8 cellular contexts compared by ENCODE assay signal in genomic region chr12:122420471-122421262, GRCh38. TPM values are rescaled to one million over a fixed set of nuclear protein-coding genes. Genes with fewer than 3 reads are reported as not detected.
DNase-seq lines count a peak whose midpoint lies in the region; FAIRE-seq and TF ChIP-seq lines count a peak whose summit lies in the region.

No MANE protein-coding gene starts in this region.

- H3K9me2 ChIP-seq in DOHH2 (replicated peaks; ENCODE audit: control insufficient read depth, low read length), result no peaks in the 10 kb centered on the region

- peaks cover 19% of the 10 kb centered on the region for H3F3A ChIP-seq in DOHH2 (ENCODE audit: control insufficient read depth, insufficient read depth)

- DNase-seq in SJCRH30, result no peak
- DNase-seq in epithelial cell of proximal tubule (ENCODE audit: low read depth), result no peak
- DNase-seq in progenitor cell of endocrine pancreas (ENCODE audit: low spot score, unreplicated experiment), result no peak
- no peak for DNase-seq in HTR-8/SVneo (ENCODE audit: insufficient read length, low spot score)
- DNase-seq in GM20000 (ENCODE audit: low spot score), result no peak
- DNase-seq in SKM-1 (lab: John Stamatoyannopoulos, UW; ENCODE audit: unreplicated experiment), result no peak
- no peak for DNase-seq in NCI-H2029 (lab: John Stamatoyannopoulos, UW)

- H4K20me1 ChIP-seq in DOHH2 (ENCODE audit: control insufficient read depth, insufficient read depth, low read depth, low read length), result no peaks in the 10 kb centered on the region

- no peak for FAIRE-seq in HTR-8/SVneo (lab: Jason Lieb, UNC)

- H3K4me3 Mint-ChIP-seq in progenitor cell of endocrine pancreas (ENCODE audit: low read depth), result peak overlapping the region; percentile 92

- no peaks in the 10 kb centered on the region for H3K27me3 Mint-ChIP-seq in progenitor cell of endocrine pancreas

- H3K4me1 ChIP-seq in DOHH2 (ENCODE audit: control insufficient read depth, low read length) (peaks cover 68% of the 10 kb centered on the region), SJCRH30 (peaks cover 9% of the 10 kb centered on the region)

- no peaks in the 10 kb centered on the region for H3K9me3 Mint-ChIP-seq in progenitor cell of endocrine pancreas (ENCODE audit: low read depth)

- H3K27me3 ChIP-seq in DOHH2 (ENCODE audit: control insufficient read depth, low read length) (peaks cover 7% of the 10 kb centered on the region), SJCRH30 (no peaks in the 10 kb centered on the region)

- no peaks in the 10 kb centered on the region for H3K36me3 ChIP-seq in DOHH2 (ENCODE audit: control insufficient read depth, low read length)
- no peaks in the 10 kb centered on the region for H3K36me3 ChIP-seq in SJCRH30

- no peak overlapping the region for H3K27ac ChIP-seq in DOHH2 (ENCODE audit: low read depth, low read length)
- peak overlapping the region; percentile 91 for H3K27ac ChIP-seq in SJCRH30

- H3K27ac Mint-ChIP-seq in progenitor cell of endocrine pancreas, result peak overlapping the region; percentile 100

- H3K9me3 ChIP-seq in DOHH2 (ENCODE audit: control insufficient read depth, insufficient read depth, low read length), result no peaks in the 10 kb centered on the region
- no peaks in the 10 kb centered on the region for H3K9me3 ChIP-seq in SJCRH30 (replicated peaks)

- peak overlapping the region; percentile 92 for H3K4me2 ChIP-seq in DOHH2 (ENCODE audit: low read length)

- peaks cover 36% of the 10 kb centered on the region for H3K4me1 Mint-ChIP-seq in progenitor cell of endocrine pancreas (ENCODE audit: low read depth)

- H3K4me3 ChIP-seq in DOHH2 (ENCODE audit: low read length) (peak overlapping the region; percentile 94), SJCRH30 (peak overlapping the region; percentile 91), epithelial cell of proximal tubule (ENCODE audit: low read depth, low read length) (peak overlapping the region; percentile 82)

- TF ChIP-seq CTCF in DOHH2 (IDR thresholded peaks at IDR 0.05; ENCODE audit: low read depth, low read length, poor library complexity, severe bottlenecking) (no peak), epithelial cell of proximal tubule (conservative IDR thresholded peaks at IDR 0.05; ENCODE audit: low read depth, low read length) (no peak), progenitor cell of endocrine pancreas (IDR thresholded peaks at IDR 0.05; ENCODE audit: unreplicated experiment) (no peak), GM20000 (IDR thresholded peaks at IDR 0.05; ENCODE audit: extremely low read depth, missing control alignments) (no peak)

- H3K36me3 Mint-ChIP-seq in progenitor cell of endocrine pancreas (ENCODE audit: insufficient read depth), result peaks cover 4% of the 10 kb centered on the region

- peaks cover 44% of the 10 kb centered on the region for H3K79me2 ChIP-seq in DOHH2 (ENCODE audit: control insufficient read depth, low read length)

RNA-seq across cellular contexts. Expression of gene CLIP1, which starts 1.8 kb away (rescaled TPM):
- total RNA-seq in SJCRH30 (2014; rRNA removed; shearing (Covaris generic)), result 17.2 and 18.0 TPM in 2 replicates
- total RNA-seq in epithelial cell of proximal tubule, result 38.3 and 49.6 TPM in 2 replicates
- total RNA-seq in progenitor cell of endocrine pancreas, result 78.6 and 81.8 TPM in 2 replicates
